Comparison of ENCODE assay signal across 33 cellular contexts in the genomic region with DNA sequence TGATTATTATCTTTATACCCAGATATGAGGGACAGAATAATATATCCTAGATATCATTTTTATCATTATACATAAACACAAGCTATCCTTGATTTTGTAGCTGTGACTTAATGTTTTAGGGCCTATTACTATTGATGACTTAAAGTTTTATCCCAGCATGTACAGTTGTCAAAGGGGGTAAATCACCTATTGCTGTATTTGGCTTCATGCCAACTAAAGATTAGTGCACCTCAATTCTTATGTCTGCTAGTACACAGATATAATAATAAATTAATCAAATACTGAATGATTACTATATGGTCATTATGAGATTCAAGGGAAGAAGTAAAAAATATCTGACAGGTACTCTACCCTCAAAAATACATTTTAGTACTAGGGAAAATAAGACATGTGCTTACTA.
"Had no signal": no experiment of that assay in that cellular context is flagged by ENCODE, and none has a peak within 500 bp of the region (broad histone marks: within the 10 kb centered on the region; RNA-seq: fewer than 3 reads in every experiment).

No MANE protein-coding gene starts in this region.

- DNase-seq: activated B cell treated with CpG ODN at 0.5 μM for 24 hours; activated CD4-positive, alpha-beta memory T cell treated with anti-CD3 and anti-CD28 coated beads for 36 hours; activated CD4-positive, alpha-beta T cell treated with anti-CD3 and anti-CD28 coated beads for 4 hours; activated CD4-positive, alpha-beta T cell treated with anti-CD3 and anti-CD28 coated beads, Interleukin-2, amount 10 ng/mL, durations not matched to agents 24 days and 14 days; activated CD4-positive, alpha-beta T cell treated with anti-CD3 and anti-CD28 coated beads, Interleukin-2, amount 50 U/mL, for 1 hour; activated CD4-positive, alpha-beta T cell treated with anti-CD3 and anti-CD28 coated beads, Interleukin-2, amount 50 U/mL, for 4 hours; activated CD4-positive, CD25-positive, alpha-beta regulatory T cell treated with anti-CD3 and anti-CD28 coated beads, Interleukin-2, amount 50 U/mL, for 72 hours; activated CD8-positive, alpha-beta memory T cell treated with anti-CD3 and anti-CD28 coated beads, Interleukin-2, amount 50 U/mL, for 4 hours; activated CD8-positive, alpha-beta T cell treated with anti-CD3 and anti-CD28 coated beads for 36 hours; activated effector memory CD4-positive, alpha-beta T cell treated with anti-CD3 and anti-CD28 coated beads, Interleukin-2, amount 50 U/mL, for 16 hours; activated gamma-delta T cell treated with Interleukin-2 at 50 U/mL for 16 hours; activated naive CD4-positive, alpha-beta T cell; activated naive CD4-positive, alpha-beta T cell treated with anti-CD3 and anti-CD28 coated beads for 36 hours; activated naive CD4-positive, alpha-beta T cell treated with anti-CD3 and anti-CD28 coated beads, Interleukin-2, amount 50 U/mL, for 16 hours; activated naive CD8-positive, alpha-beta T cell treated with anti-CD3 and anti-CD28 coated beads for 36 hours; activated T-cell treated with anti-CD3 and anti-CD28 coated beads for 4 hours; activated T-cell treated with anti-CD3 and anti-CD28 coated beads, Interleukin-2, amount 50 U/mL, for 1 hour; activated T-cell treated with anti-CD3 and anti-CD28 coated beads, Interleukin-2, amount 50 U/mL, for 4 hours; activated T-cell treated with anti-CD3 and anti-CD28 coated beads, Interleukin-2, amount 50 U/mL, for 72 hours; adrenal gland; amniotic stem cell; aorta; body of pancreas; brain microvascular endothelial cell; central memory CD4-positive, alpha-beta T cell; T-helper 2 cell; T-helper 9 cell had no signal

- H3K4me3 ChIP-seq: adrenal gland, body of pancreas, breast epithelium had no signal

- FAIRE-seq: astrocyte, TTC549 had no signal

- H3K9me3 ChIP-seq: adrenal gland, body of pancreas, breast epithelium had no signal

- H3K27me3 ChIP-seq: adrenal gland, body of pancreas, brain microvascular endothelial cell, breast epithelium had no signal

- ATAC-seq: activated CD8-positive, alpha-beta T cell treated with anti-CD3 and anti-CD28 coated beads for 36 hours; activated naive CD4-positive, alpha-beta T cell treated with anti-CD3 and anti-CD28 coated beads, Interleukin-2, amount 50 U/mL, for 72 hours; activated T-cell treated with anti-CD3 and anti-CD28 coated beads, Interleukin-2, amount 50 U/mL, for 4 hours; activated T-cell treated with anti-CD3 and anti-CD28 coated beads, Interleukin-2, amount 50 U/mL, for 72 hours; activated T-helper 17 cell treated with anti-CD3 and anti-CD28 coated beads, Interleukin-2, amount 50 U/mL, for 72 hours; body of pancreas had no signal

- H3K36me3 ChIP-seq: adrenal gland, brain microvascular endothelial cell, breast epithelium had no signal

- H3K4me1 ChIP-seq: adrenal gland, body of pancreas, breast epithelium had no signal

- H3K27ac ChIP-seq: adrenal gland, body of pancreas, brain microvascular endothelial cell, breast epithelium, VCaP had no signal
